ENCODE assay signal across 1 cellular context in genomic region chr10:11870461-11870780, GRCh38.
A peak's percentile ranks its signal among the peaks of the same experiment; 100 is the strongest.
TF ChIP-seq lines count a peak whose summit lies in the region.

No MANE protein-coding gene starts in this region.

TF ChIP-seq in H1, 55 proteins besides CTCF, POLR2A, EP300 and RAD21:
- TF ChIP-seq HDAC6 (IDR thresholded peaks at IDR 0.05; ENCODE audit: low read depth, low read length) (no peak), GTF2F1 (IDR thresholded peaks at IDR 0.05; ENCODE audit: borderline replicate concordance, low read depth, low read length) (no peak), NRF1 (IDR thresholded peaks at IDR 0.05; ENCODE audit: low read depth, low read length) (no peak), HDAC2 (IDR thresholded peaks at IDR 0.05; ENCODE audit: borderline replicate concordance in 1 of 2, low read depth in 2 of 2, low read length in 2 of 2) (no peak), USF2 (IDR thresholded peaks at IDR 0.05; ENCODE audit: low read length) (no peak), ASH2L (IDR thresholded peaks at IDR 0.05; ENCODE audit: low read length) (peak; percentile 10)
